ENCODE assay signal across 1 cellular context in genomic region chr17:77092025-77092424, GRCh38.
A peak's percentile ranks its signal among the peaks of the same experiment; 100 is the strongest.
TF ChIP-seq lines count a peak whose summit lies in the region.

No MANE protein-coding gene starts in this region.

TF ChIP-seq in HEK293, 187 proteins besides CTCF, POLR2A, EP300 and RAD21 (continued from another document and continues in another):
- TF ChIP-seq HIC1 (tag by site-specific recombination; IDR thresholded peaks at IDR 0.05) (0 out of 2 replicates have a peak, but pooled peaks have one; percentile 44), ZNF621 (tag by site-specific recombination; IDR thresholded peaks at IDR 0.05) (no peak), ZNF24 (tag by site-specific recombination; IDR thresholded peaks at IDR 0.05) (no peak), ZNF266 (tag by site-specific recombination; IDR thresholded peaks at IDR 0.05; ENCODE audit: low read depth) (no peak), ZNF184 (tag by site-specific recombination; IDR thresholded peaks at IDR 0.05) (no peak; the same call in 1 of the 2 replicates), BCL6B (tag by site-specific recombination; IDR thresholded peaks at IDR 0.05) (no peak), ZFP41 (tag by site-specific recombination; IDR thresholded peaks at IDR 0.05; ENCODE audit: borderline replicate concordance) (no peak), ZNF324 (tag by site-specific recombination; IDR thresholded peaks at IDR 0.05) (no peak), ZNF768 (tag by site-specific recombination; IDR thresholded peaks at IDR 0.05) (no peak), PRDM6 (tag by site-specific recombination; IDR thresholded peaks at IDR 0.05) (no peak), ZNF341 (tag by site-specific recombination; IDR thresholded peaks at IDR 0.05; ENCODE audit: low read depth) (no peak), SP2 (tag by site-specific recombination; IDR thresholded peaks at IDR 0.05) (no peak), ZNF292 (tag by site-specific recombination; IDR thresholded peaks at IDR 0.05; ENCODE audit: borderline replicate concordance, low read depth) (no peak), ZNF518A (tag by site-specific recombination; conservative IDR thresholded peaks at IDR 0.05; ENCODE audit: low read depth) (no peak), ZEB2 (tag by site-specific recombination; IDR thresholded peaks at IDR 0.05) (peak; percentile 64; the same call in 1 of the 2 replicates), ZNF366 (tag by site-specific recombination; conservative IDR thresholded peaks at IDR 0.05) (peak; percentile 65), ZIC2 (tag by site-specific recombination; IDR thresholded peaks at IDR 0.05) (0 out of 2 replicates have a peak, but pooled peaks have one; percentile 11), GFI1B (tag by site-specific recombination; IDR thresholded peaks at IDR 0.05) (no peak), ZFHX2 (tag by site-specific recombination; conservative IDR thresholded peaks at IDR 0.05) (no peak), ZNF654 (tag by site-specific recombination; IDR thresholded peaks at IDR 0.05; ENCODE audit: low read depth) (no peak), ZNF530 (tag by site-specific recombination; IDR thresholded peaks at IDR 0.05; ENCODE audit: low read depth) (no peak), ZNF664 (tag by site-specific recombination; IDR thresholded peaks at IDR 0.05) (no peak), ZNF114 (tag by site-specific recombination; IDR thresholded peaks at IDR 0.05) (no peak), ZNF514 (tag by site-specific recombination; IDR thresholded peaks at IDR 0.05) (no peak), ZNF146 (tag by site-specific recombination; IDR thresholded peaks at IDR 0.05) (no peak), ZBTB17 (tag by site-specific recombination; IDR thresholded peaks at IDR 0.05) (peak; percentile 18; the same call in 1 of the 2 replicates), ZNF777 (tag by site-specific recombination; IDR thresholded peaks at IDR 0.05; ENCODE audit: borderline replicate concordance) (no peak), ZNF48 (tag by site-specific recombination; IDR thresholded peaks at IDR 0.05) (no peak), KLF17 (tag by site-specific recombination; IDR thresholded peaks at IDR 0.05) (no peak), ZNF354C (tag by site-specific recombination; IDR thresholded peaks at IDR 0.05; ENCODE audit: borderline replicate concordance, low read depth) (no peak), ZNF548 (tag by site-specific recombination; IDR thresholded peaks at IDR 0.05) (no peak), ZNF132 (tag by site-specific recombination; IDR thresholded peaks at IDR 0.05; ENCODE audit: borderline replicate concordance) (no peak), ZNF157 (tag by site-specific recombination; IDR thresholded peaks at IDR 0.05) (no peak), ZNF280C (tag by site-specific recombination; IDR thresholded peaks at IDR 0.05) (no peak), ZSCAN23 (tag by site-specific recombination; IDR thresholded peaks at IDR 0.05) (no peak), ZNF791 (tag by site-specific recombination; IDR thresholded peaks at IDR 0.05) (no peak), KLF16 (tag by site-specific recombination; IDR thresholded peaks at IDR 0.05) (no peak), ZNF26 (tag by site-specific recombination; IDR thresholded peaks at IDR 0.05) (no peak), ZNF274 (IDR thresholded peaks at IDR 0.05; ENCODE audit: low read length) (no peak), ZNF274 (tag by site-specific recombination; IDR thresholded peaks at IDR 0.05; ENCODE audit: borderline replicate concordance) (no peak), ZSCAN18 (tag by site-specific recombination; IDR thresholded peaks at IDR 0.05) (no peak), KLF10 (tag by site-specific recombination; IDR thresholded peaks at IDR 0.05) (no peak), ZNF280D (tag by site-specific recombination; IDR thresholded peaks at IDR 0.05) (no peak), KLF9 (tag by site-specific recombination; IDR thresholded peaks at IDR 0.05; ENCODE audit: low read depth) (no peak), ZNF660 (tag by site-specific recombination; IDR thresholded peaks at IDR 0.05) (peak; percentile 68), ZNF629 (tag by site-specific recombination; IDR thresholded peaks at IDR 0.05) (peak; percentile 93)
